In the genomic region with DNA sequence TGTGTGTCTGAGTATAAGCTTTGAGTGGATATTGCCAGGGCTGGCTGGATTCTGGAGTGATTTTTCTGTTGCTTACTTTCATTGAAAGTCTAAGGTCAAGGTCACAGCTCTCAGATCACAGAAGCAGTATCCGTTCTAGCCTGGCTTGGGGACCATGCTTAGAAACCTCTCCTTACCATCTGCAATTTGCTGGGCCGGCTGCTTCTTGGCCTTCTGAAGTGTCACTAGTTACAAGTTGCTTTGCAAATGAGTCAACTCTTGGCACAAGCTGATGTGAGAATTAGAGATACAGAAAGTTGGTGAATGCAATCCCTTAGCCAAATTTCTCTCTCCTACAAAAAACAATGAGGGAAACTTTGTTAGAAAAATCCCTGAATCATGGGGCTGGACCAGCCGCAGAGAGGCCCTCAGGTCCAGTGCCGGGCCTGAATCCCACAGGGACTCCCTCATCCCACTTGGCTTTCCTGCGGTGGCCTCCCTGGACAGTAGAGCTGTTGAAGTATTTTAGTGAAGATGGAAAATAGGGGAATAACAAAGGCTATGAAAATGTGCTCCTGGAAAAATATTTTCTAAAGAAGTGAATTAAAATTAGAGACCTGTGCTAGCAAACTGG, we compare ENCODE assay signal across 1 cellular context.
TF ChIP-seq lines count a peak whose summit lies in the region.

No MANE protein-coding gene starts in this region.

TF ChIP-seq in GM23338, 12 proteins besides CTCF, POLR2A, EP300 and RAD21 (continued from another document):
- TF ChIP-seq, protein P1, sequence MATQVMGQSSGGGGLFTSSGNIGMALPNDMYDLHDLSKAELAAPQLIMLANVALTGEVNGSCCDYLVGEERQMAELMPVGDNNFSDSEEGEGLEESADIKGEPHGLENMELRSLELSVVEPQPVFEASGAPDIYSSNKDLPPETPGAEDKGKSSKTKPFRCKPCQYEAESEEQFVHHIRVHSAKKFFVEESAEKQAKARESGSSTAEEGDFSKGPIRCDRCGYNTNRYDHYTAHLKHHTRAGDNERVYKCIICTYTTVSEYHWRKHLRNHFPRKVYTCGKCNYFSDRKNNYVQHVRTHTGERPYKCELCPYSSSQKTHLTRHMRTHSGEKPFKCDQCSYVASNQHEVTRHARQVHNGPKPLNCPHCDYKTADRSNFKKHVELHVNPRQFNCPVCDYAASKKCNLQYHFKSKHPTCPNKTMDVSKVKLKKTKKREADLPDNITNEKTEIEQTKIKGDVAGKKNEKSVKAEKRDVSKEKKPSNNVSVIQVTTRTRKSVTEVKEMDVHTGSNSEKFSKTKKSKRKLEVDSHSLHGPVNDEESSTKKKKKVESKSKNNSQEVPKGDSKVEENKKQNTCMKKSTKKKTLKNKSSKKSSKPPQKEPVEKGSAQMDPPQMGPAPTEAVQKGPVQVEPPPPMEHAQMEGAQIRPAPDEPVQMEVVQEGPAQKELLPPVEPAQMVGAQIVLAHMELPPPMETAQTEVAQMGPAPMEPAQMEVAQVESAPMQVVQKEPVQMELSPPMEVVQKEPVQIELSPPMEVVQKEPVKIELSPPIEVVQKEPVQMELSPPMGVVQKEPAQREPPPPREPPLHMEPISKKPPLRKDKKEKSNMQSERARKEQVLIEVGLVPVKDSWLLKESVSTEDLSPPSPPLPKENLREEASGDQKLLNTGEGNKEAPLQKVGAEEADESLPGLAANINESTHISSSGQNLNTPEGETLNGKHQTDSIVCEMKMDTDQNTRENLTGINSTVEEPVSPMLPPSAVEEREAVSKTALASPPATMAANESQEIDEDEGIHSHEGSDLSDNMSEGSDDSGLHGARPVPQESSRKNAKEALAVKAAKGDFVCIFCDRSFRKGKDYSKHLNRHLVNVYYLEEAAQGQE (IDR thresholded peaks at IDR 0.05; ENCODE audit: unreplicated experiment): no peak
TF ChIP-seq in GM23338: peak in this region for 0.
